ENCODE assay signal across 10 cellular contexts in the genomic region with DNA sequence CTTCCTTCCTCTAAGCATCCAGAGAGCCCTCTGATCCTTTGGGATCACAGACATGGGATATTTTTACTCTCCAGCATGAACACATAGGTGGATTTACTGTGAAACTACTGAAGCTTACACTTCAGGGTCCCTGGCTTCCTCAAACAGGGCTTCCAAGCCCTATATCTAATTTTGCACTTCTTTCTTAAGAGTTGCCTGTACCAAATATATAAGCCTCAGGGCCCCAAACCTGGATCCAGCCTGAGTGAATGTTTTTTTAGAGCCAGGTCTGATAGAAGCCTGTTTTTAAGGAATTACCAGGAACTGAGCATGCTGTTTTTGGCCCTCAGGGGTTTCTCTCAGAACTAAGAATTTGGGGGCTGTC. TPM values are rescaled to one million over a fixed set of nuclear protein-coding genes. Genes with fewer than 3 reads are reported as not detected.
DNase-seq lines count a peak whose midpoint lies in the region; ATAC-seq and TF ChIP-seq lines count a peak whose summit lies in the region.
"Had no signal": no experiment of that assay in that cellular context is flagged by ENCODE, and none has a peak within 500 bp of the region (broad histone marks: within the 10 kb centered on the region; RNA-seq: fewer than 3 reads in every experiment).

No MANE protein-coding gene starts in this region.

- no peaks in the 10 kb centered on the region for H3K9me3 ChIP-seq in HCT116 (ENCODE audit: control insufficient read depth in 1 of 2, insufficient read depth in 1 of 2, low read depth in 1 of 2, low read length in 2 of 2)
- no peaks in the 10 kb centered on the region for H3K9me3 ChIP-seq in iPS DF 6.9 (ENCODE audit: control insufficient read depth, insufficient read depth, low read length)
- H3K9me3 ChIP-seq in skeletal muscle satellite cell (replicated peaks; ENCODE audit: low read length), result no peaks in the 10 kb centered on the region
- H3K9me3 ChIP-seq in WERI-Rb-1 (ENCODE audit: severe bottlenecking), result no peaks in the 10 kb centered on the region
- H3K9me3 ChIP-seq: upper lobe of right lung had no signal

- DNase-seq in HCT116 (ENCODE audit: low read depth, low spot score) (no peak), iPS DF 6.9 (ENCODE audit: low read depth, low spot score) (no peak), WERI-Rb-1 (no peak)
- DNase-seq in stimulated activated naive CD4-positive, alpha-beta T cell (lab: John Stamatoyannopoulos, UW), result no peak
- no peak for DNase-seq in stimulated activated naive CD4-positive, alpha-beta T cell treated with Interleukin-2 at 50 U/mL for 16 hours (lab: John Stamatoyannopoulos, UW)
- DNase-seq: activated CD8-positive, alpha-beta memory T cell treated with anti-CD3 and anti-CD28 coated beads for 24 hours had no signal

- H3K9me2 ChIP-seq in HCT116 (ENCODE audit: insufficient read depth), result no peaks in the 10 kb centered on the region

- TF ChIP-seq POLR2A in HCT116 (IDR thresholded peaks at IDR 0.05; ENCODE audit: borderline replicate concordance, extremely low read depth, insufficient read depth, insufficient read length), result no peak

- intact Hi-C loops in HCT116 (cut with micrococcal nuclease), result loop anchor here (1.0 kb wide), 1 partner anchor 11 kb away; no protein-coding TSS in a partner anchor

- H3K27ac ChIP-seq in HCT116 (ENCODE audit: low read depth, low read length) (peak overlapping the region; percentile 83), VCaP (peak overlapping the region; percentile 87), iPS DF 6.9 (ENCODE audit: low read length) (peak overlapping the region; percentile 94), WERI-Rb-1 (no peak overlapping the region)
- H3K27ac ChIP-seq: upper lobe of right lung had no signal

- peak overlapping the region in 1 of 2 experiments; percentile 45; a peak in 3 of 4 replicates for H3K4me3 ChIP-seq in HCT116 (replicated peaks in 1 of 2; ENCODE audit: low read depth in 1 of 2, low read length in 2 of 2)
- no peak overlapping the region for H3K4me3 ChIP-seq in iPS DF 6.9 (ENCODE audit: low read length)
- H3K4me3 ChIP-seq in skeletal muscle satellite cell (ENCODE audit: low read length), result peak overlapping the region; percentile 26
- H3K4me3 ChIP-seq in WERI-Rb-1 (ENCODE audit: low read depth, low read length), result no peak overlapping the region
- H3K4me3 ChIP-seq: upper lobe of right lung had no signal

- no peaks in the 10 kb centered on the region for H4K20me1 ChIP-seq in HCT116 (ENCODE audit: insufficient read depth)

- no peak for ATAC-seq in HCT116
- ATAC-seq in GM18520 (IDR thresholded peaks at IDR 0.05; ENCODE audit: unreplicated experiment), result no peak

- no peaks in the 10 kb centered on the region for H3K79me2 ChIP-seq in HCT116 (ENCODE audit: insufficient read depth, low read length)

- H3K9ac ChIP-seq in HCT116 (ENCODE audit: low read length) (peak overlapping the region; percentile 63), skeletal muscle satellite cell (ENCODE audit: low read depth, low read length) (peak overlapping the region; percentile 70)

- peak overlapping the region; percentile 81 for H3K4me2 ChIP-seq in HCT116 (ENCODE audit: low read length)
- peak overlapping the region; percentile 61 for H3K4me2 ChIP-seq in skeletal muscle satellite cell (ENCODE audit: low read length)

- H3K27me3 ChIP-seq in HCT116 (ENCODE audit: insufficient read depth, low read length) (no peaks in the 10 kb centered on the region), iPS DF 6.9 (ENCODE audit: control insufficient read depth, insufficient read depth, low read length) (no peaks in the 10 kb centered on the region), skeletal muscle satellite cell (ENCODE audit: control insufficient read depth, insufficient read depth, low read length) (no peaks in the 10 kb centered on the region), WERI-Rb-1 (ENCODE audit: insufficient read depth, low read depth, severe bottlenecking) (no peaks in the 10 kb centered on the region)
- H3K27me3 ChIP-seq: upper lobe of right lung had no signal

- H3K36me3 ChIP-seq in HCT116 (ENCODE audit: control insufficient read depth in 1 of 2, insufficient read depth in 2 of 2, low read length in 2 of 2) (no peaks in the 10 kb centered on the region), iPS DF 6.9 (ENCODE audit: control insufficient read depth, insufficient read depth, low read length) (0 out of 2 replicates have a peak, but pooled peaks cover 1% of the 10 kb centered on the region), skeletal muscle satellite cell (ENCODE audit: insufficient read depth, low read length) (peaks cover 8% of the 10 kb centered on the region), WERI-Rb-1 (no peaks in the 10 kb centered on the region; the same call in 1 of the 2 replicates)
- H3K36me3 ChIP-seq: upper lobe of right lung had no signal

- CTCF ChIA-PET in HCT116 (lab: Charles Lee), result interaction anchor here (1.6 to 3.1 kb wide), 4 partner anchors 11 to 343 kb away, joined by 4 to 29 read pairs (median 6); no protein-coding TSS in a partner anchor

- no peak for TF ChIP-seq RAD21 in HCT116 (IDR thresholded peaks at IDR 0.05; ENCODE audit: low read depth)

- H2AFZ ChIP-seq in HCT116 (ENCODE audit: low read depth, low read length, poor library complexity, severe bottlenecking), result no peak overlapping the region

- POLR2A ChIA-PET in HCT116 (lab: Charles Lee), result interaction anchor here (0.8 to 5.5 kb wide), 8 partner anchors 11 to 39 kb away, joined by 3 to 67 read pairs (median 6); partner anchors contain the start of gene KCMF1

- H3K4me1 ChIP-seq in HCT116 (ENCODE audit: control insufficient read depth in 1 of 2, insufficient read depth in 2 of 2, low read length in 2 of 2) (peaks cover 42 to 58% of the 10 kb centered on the region in 2 experiments), iPS DF 6.9 (ENCODE audit: control insufficient read depth, insufficient read depth, low read length) (peaks cover 11% of the 10 kb centered on the region), skeletal muscle satellite cell (ENCODE audit: control insufficient read depth, insufficient read depth, low read length) (peaks cover 30% of the 10 kb centered on the region)

- TF ChIP-seq CTCF in HCT116 (IDR thresholded peaks at IDR 0.05 in 2 of 3, conservative IDR thresholded peaks at IDR 0.05 in 1 of 3; ENCODE audit: borderline replicate concordance in 1 of 3, insufficient read depth in 1 of 3, low read depth in 2 of 3, low read length in 2 of 3) (no peak), VCaP (conservative IDR thresholded peaks at IDR 0.05) (no peak), WERI-Rb-1 (IDR thresholded peaks at IDR 0.05; ENCODE audit: low read depth, low read length) (no peak)

- BruUV-seq in HCT116 (replicated peaks; lab: Mats Ljungman, UMichigan), result TSS peak; percentile 81

- RAD21 ChIA-PET in HCT116 (lab: Charles Lee; ENCODE audit: low non-redundant PET in 1 of 2, low total read pairs in 2 of 2, uncharacterized antibody in 2 of 2, unreplicated experiment in 2 of 2), result interaction anchor here (0.6 to 2.1 kb wide), 3 partner anchors 11 to 32 kb away, joined by 3 to 8 read pairs (median 6); no protein-coding TSS in a partner anchor

TF ChIP-seq in HCT116, 20 proteins besides CTCF, POLR2A, EP300 and RAD21 (continues in another document):
- TF ChIP-seq, protein P1, sequence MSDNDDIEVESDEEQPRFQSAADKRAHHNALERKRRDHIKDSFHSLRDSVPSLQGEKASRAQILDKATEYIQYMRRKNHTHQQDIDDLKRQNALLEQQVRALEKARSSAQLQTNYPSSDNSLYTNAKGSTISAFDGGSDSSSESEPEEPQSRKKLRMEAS (IDR thresholded peaks at IDR 0.05), result no peak
- TF ChIP-seq SRF (IDR thresholded peaks at IDR 0.05; ENCODE audit: low read depth), result no peak
- TF ChIP-seq REST (IDR thresholded peaks at IDR 0.05; ENCODE audit: low read depth), result no peak
- TF ChIP-seq YY1 (IDR thresholded peaks at IDR 0.05; ENCODE audit: extremely low read depth, insufficient replicate concordance, low read depth, low read length), result no peak
- TF ChIP-seq TCF7L2 (IDR thresholded peaks at IDR 0.05; ENCODE audit: borderline replicate concordance, extremely low read depth, insufficient read depth, insufficient read length), result no peak
- no peak for TF ChIP-seq FOSL1 (IDR thresholded peaks at IDR 0.05; ENCODE audit: low read depth)
- TF ChIP-seq CBX3 (IDR thresholded peaks at IDR 0.05; ENCODE audit: low read depth), result no peak
- no peak for TF ChIP-seq ZNF274 (IDR thresholded peaks at IDR 0.05; ENCODE audit: low read depth, low read length)
- TF ChIP-seq ELF1 (IDR thresholded peaks at IDR 0.05; ENCODE audit: borderline replicate concordance, low read depth), result no peak; the same call in 1 of the 2 replicates
- TF ChIP-seq CEBPB (IDR thresholded peaks at IDR 0.05; ENCODE audit: low read depth), result no peak

RNA-seq across cellular contexts. Expression of gene KCMF1, which starts 13.2 kb away (rescaled TPM):
- 119 TPM for total RNA-seq in HCT116 (2021; ENCODE audit: unreplicated experiment)
- 127 and 128 TPM in 2 replicates for polyA plus RNA-seq in HCT116 (2012)
- total RNA-seq in skeletal muscle satellite cell (2012; rRNA removed), result 46.3 and 52.2 TPM in 2 replicates

RNA-seq across cellular contexts. Expression of gene TMSB10, which starts 52.3 kb away (rescaled TPM):
- total RNA-seq in HCT116 (2021; ENCODE audit: unreplicated experiment), result 2,677 TPM
- 4,398 and 5,903 TPM in 2 replicates for polyA plus RNA-seq in HCT116 (2012)
- 4,947 and 6,455 TPM in 2 replicates for total RNA-seq in skeletal muscle satellite cell (2012; rRNA removed)
